In the genomic region with DNA sequence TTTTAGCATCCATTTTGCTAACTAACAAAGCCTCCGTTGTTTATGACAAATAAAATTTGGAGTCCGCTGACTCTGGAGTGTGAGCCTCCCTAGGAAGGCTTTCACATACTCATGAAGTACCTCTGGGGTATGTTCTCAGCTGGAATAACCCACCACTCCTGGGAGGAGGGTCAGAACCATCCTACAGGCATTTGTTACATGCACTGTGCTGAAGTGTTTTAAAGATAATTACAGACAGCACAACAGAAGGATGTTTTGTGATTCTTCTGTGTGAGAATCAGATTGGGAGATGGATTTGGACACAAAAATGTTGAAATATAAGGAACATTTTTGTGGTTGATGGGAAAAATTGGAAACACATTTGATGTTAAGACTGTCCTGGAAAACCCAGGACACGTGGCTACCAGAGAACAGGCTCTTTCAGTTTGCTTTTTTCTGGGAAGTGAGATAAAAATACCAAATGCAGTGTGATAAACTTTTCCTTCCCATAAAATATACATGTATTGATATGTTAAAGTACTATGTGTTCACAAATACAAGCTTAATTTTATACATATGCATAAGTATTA, we compare ENCODE assay signal across 23 cellular contexts.
A peak's percentile ranks its signal among the peaks of the same experiment; 100 is the strongest.
DNase-seq lines count a peak whose midpoint lies in the region; ATAC-seq and TF ChIP-seq lines count a peak whose summit lies in the region.
"Had no signal": no experiment of that assay in that cellular context is flagged by ENCODE, and none has a peak within 500 bp of the region (broad histone marks: within the 10 kb centered on the region; RNA-seq: fewer than 3 reads in every experiment).

No MANE protein-coding gene starts in this region.

- no peaks in the 10 kb centered on the region for H3K36me3 Mint-ChIP-seq in T-helper 17 cell (ENCODE audit: low read depth)
- H3K36me3 Mint-ChIP-seq: activated naive CD4-positive, alpha-beta T cell treated with anti-CD3 and anti-CD28 coated beads, Interleukin-2, amount 50 U/mL, for 24 hours had no signal

- ATAC-seq in T-helper 17 cell (no peak), HG03175 (IDR thresholded peaks at IDR 0.05; ENCODE audit: unreplicated experiment) (no peak)
- ATAC-seq: activated CD8-positive, alpha-beta T cell treated with anti-CD3 and anti-CD28 coated beads for 36 hours; esophagus mucosa; left ventricle myocardium superior had no signal

- peaks cover 18% of the 10 kb centered on the region for H3K27me3 Mint-ChIP-seq in T-helper 17 cell
- H3K27me3 Mint-ChIP-seq: stimulated activated naive CD8-positive, alpha-beta T cell treated with anti-CD3 and anti-CD28 coated beads, Interleukin-15, Interleukin-2, amounts not matched to agents 100 ng/mL and 50 ng/mL, for 24 hours had no signal

- H3K4me1 Mint-ChIP-seq in T-helper 17 cell = peaks cover 2% of the 10 kb centered on the region
- H3K4me1 Mint-ChIP-seq: activated naive CD4-positive, alpha-beta T cell treated with anti-CD3 and anti-CD28 coated beads, Interleukin-2, amount 50 U/mL, for 24 hours had no signal

- H3K4me1 ChIP-seq in adipocyte (ENCODE audit: control insufficient read depth, insufficient read depth, low read length) = peaks cover 78% of the 10 kb centered on the region

- TF ChIP-seq CTCF in foreskin fibroblast (IDR thresholded peaks at IDR 0.05; ENCODE audit: low read depth, low read length) = no peak

- H3K4me3 Mint-ChIP-seq in T-helper 17 cell = no peak overlapping the region
- H3K4me3 Mint-ChIP-seq: activated CD8-positive, alpha-beta T cell treated with anti-CD3 and anti-CD28 coated beads for 36 hours; activated naive CD4-positive, alpha-beta T cell treated with anti-CD3 and anti-CD28 coated beads, Interleukin-2, amount 50 U/mL, for 24 hours; stimulated activated naive CD8-positive, alpha-beta T cell treated with anti-CD3 and anti-CD28 coated beads, Interleukin-15, Interleukin-2, amounts not matched to agents 100 ng/mL and 50 ng/mL, for 24 hours had no signal

- H3K9me3 ChIP-seq in adipocyte (ENCODE audit: control insufficient read depth, low read length) (no peaks in the 10 kb centered on the region), T-helper 17 cell (ENCODE audit: control insufficient read depth, low read length, poor library complexity, severe bottlenecking) (no peaks in the 10 kb centered on the region)
- H3K9me3 ChIP-seq: ascending aorta had no signal

- H3K27ac Mint-ChIP-seq in T-helper 17 cell = no peak overlapping the region
- H3K27ac Mint-ChIP-seq: activated CD8-positive, alpha-beta T cell treated with anti-CD3 and anti-CD28 coated beads for 36 hours; activated naive CD4-positive, alpha-beta T cell treated with anti-CD3 and anti-CD28 coated beads, Interleukin-2, amount 50 U/mL, for 24 hours; stimulated activated naive CD8-positive, alpha-beta T cell treated with anti-CD3 and anti-CD28 coated beads, Interleukin-15, Interleukin-2, amounts not matched to agents 100 ng/mL and 50 ng/mL, for 24 hours had no signal

- DNase-seq in AG08395 (ENCODE audit: low spot score) (peak; percentile 64), EL (peak; percentile 48), adipocyte (ENCODE audit: low read depth) (peak; percentile 82), foreskin fibroblast (peak; percentile 41 to 79), HPDE6-E6E7 (ENCODE audit: extremely low spot score) (no peak), NCI-H748 treated with DMSO at 0.1 percent for 48 hours (lab: John Stamatoyannopoulos, UW) (no peak), T-helper 17 cell (no peak)
- DNase-seq: activated CD4-positive, CD25-positive, alpha-beta regulatory T cell; activated CD8-positive, alpha-beta T cell treated with anti-CD3 and anti-CD28 coated beads for 36 hours; activated T-cell treated with anti-CD3 and anti-CD28 coated beads, Interleukin-2, amount 50 U/mL, for 1 hour; cerebellar nuclear complex; effector CD4-positive, alpha-beta T cell; KG1; left ventricle myocardium superior; NCI-H1930; NCI-H510A; stimulated activated CD4-positive, alpha-beta T cell treated with anti-CD3 and anti-CD28 coated beads, Interleukin-4, amount 100 ng/mL, for 24 hours had no signal

- no peaks in the 10 kb centered on the region for H3K36me3 ChIP-seq in adipocyte (ENCODE audit: control insufficient read depth, insufficient read depth, low read length, severe bottlenecking)
- H3K36me3 ChIP-seq: ascending aorta, tibial nerve had no signal

- peak overlapping the region; percentile 71 for H3K9ac ChIP-seq in adipocyte (ENCODE audit: low read length)

- H3K4me3 ChIP-seq in adipocyte (ENCODE audit: low read length) (peak overlapping the region; percentile 30), foreskin fibroblast (ENCODE audit: low read depth in 1 of 2, low read length in 2 of 2) (no peak overlapping the region)
- H3K4me3 ChIP-seq: ascending aorta, tibial nerve had no signal

- no peaks in the 10 kb centered on the region for H3K27me3 ChIP-seq in adipocyte (replicated peaks; ENCODE audit: control insufficient read depth, insufficient read depth, low read length)
- H3K27me3 ChIP-seq: ascending aorta, tibial nerve had no signal

Comparison
In these comparisons a context has a peak if more than half of its experiments do, and no peak if none do; other contexts are left out.
1. DNase-seq: peak in AG08395 (single experiment), EL (single experiment), adipocyte (single experiment) and foreskin fibroblast (2 of 2); none in HPDE6-E6E7 (single experiment), NCI-H748 treated with DMSO at 0.1 percent for 48 hours (single experiment) and T-helper 17 cell (0 of 3).